1 cellular context compared by ENCODE assay signal in genomic region chr7:98755138-98755898, GRCh38.
TF ChIP-seq lines count a peak whose summit lies in the region.

No MANE protein-coding gene starts in this region.

TF ChIP-seq in GM12878, 131 proteins besides CTCF, POLR2A, EP300 and RAD21 (continued from another document):
- TF ChIP-seq, protein P1, sequence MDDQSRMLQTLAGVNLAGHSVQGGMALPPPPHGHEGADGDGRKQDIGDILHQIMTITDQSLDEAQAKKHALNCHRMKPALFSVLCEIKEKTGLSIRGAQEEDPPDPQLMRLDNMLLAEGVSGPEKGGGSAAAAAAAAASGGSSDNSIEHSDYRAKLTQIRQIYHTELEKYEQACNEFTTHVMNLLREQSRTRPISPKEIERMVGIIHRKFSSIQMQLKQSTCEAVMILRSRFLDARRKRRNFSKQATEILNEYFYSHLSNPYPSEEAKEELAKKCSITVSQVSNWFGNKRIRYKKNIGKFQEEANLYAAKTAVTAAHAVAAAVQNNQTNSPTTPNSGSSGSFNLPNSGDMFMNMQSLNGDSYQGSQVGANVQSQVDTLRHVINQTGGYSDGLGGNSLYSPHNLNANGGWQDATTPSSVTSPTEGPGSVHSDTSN (IDR thresholded peaks at IDR 0.05; ENCODE audit: insufficient replicate concordance, low read depth, low read length), result peak; percentile 61
TF ChIP-seq in GM12878: peak in this region for 3.
